ENCODE assay signal across 8 cellular contexts in genomic region chr3:186254676-186255665, GRCh38.
DNase-seq lines count a peak whose midpoint lies in the region; ATAC-seq and TF ChIP-seq lines count a peak whose summit lies in the region.

No MANE protein-coding gene starts in this region.

- peak; percentile 57 for ATAC-seq in GM21381 (IDR thresholded peaks at IDR 0.05; ENCODE audit: unreplicated experiment)
- ATAC-seq in HG03575 (IDR thresholded peaks at IDR 0.05; ENCODE audit: extremely low read depth, insufficient number of reproducible peaks, low FRiP score, unreplicated experiment), result peak; percentile 38

- TF ChIP-seq POLR2A in erythroblast (IDR thresholded peaks at IDR 0.05; ENCODE audit: low read length), result no peak

- POLR2A ChIA-PET in GM10248 (lab: Yijun Ruan, JAX), result interaction anchor here (0.5 to 1.0 kb wide), 2 partner anchors 109 to 315 kb away, joined by 3 to 6 read pairs; partner anchors contain the start of gene DNAJB11

- TF ChIP-seq CTCF in GM10248 (IDR thresholded peaks at IDR 0.05; ENCODE audit: control extremely low read depth, extremely low read depth, low read depth, missing control alignments), result no peak

- DNase-seq in GM10248 (ENCODE audit: extremely low spot score), result peak; percentile 69
- DNase-seq in amygdala (lab: John Stamatoyannopoulos, UW), result peak in 29 of 56 donors; percentile 8 to 62 (median 23)
- peak; percentile 40 for DNase-seq in superior temporal gyrus (ENCODE audit: extremely low spot score)
- no peak for DNase-seq in erythroblast (lab: John Stamatoyannopoulos, UW)
- DNase-seq in epidermal melanocyte (ENCODE audit: insufficient read length, low spot score), result no peak
- no peak for DNase-seq in mesenteric fat pad (ENCODE audit: low spot score)

- CTCF ChIA-PET in GM10248 (lab: Yijun Ruan, JAX), result interaction anchor here (0.6 to 11.8 kb wide), 18 partner anchors 9 to 537 kb away, joined by 3 to 356 read pairs (median 8); partner anchors contain the start of genes CRYGS and TBCCD1

Comparison
In these comparisons a context has a peak if more than half of its experiments do, and no peak if none do; other contexts are left out.
1. DNase-seq: peak in GM10248 (single experiment), amygdala (29 of 56) and superior temporal gyrus (single experiment); none in erythroblast (0 of 2), epidermal melanocyte (single experiment) and mesenteric fat pad (single experiment).